ENCODE assay signal across 8 cellular contexts in genomic region chr19:48480476-48481190, GRCh38. TPM values are rescaled to one million over a fixed set of nuclear protein-coding genes. Genes with fewer than 3 reads are reported as not detected.
DNase-seq lines count a peak whose midpoint lies in the region; ATAC-seq, FAIRE-seq and TF ChIP-seq lines count a peak whose summit lies in the region.

No MANE protein-coding gene starts in this region.

- H3K27ac ChIP-seq in endodermal cell (ENCODE audit: low read depth, low read length) (peak overlapping the region; percentile 53), tibial nerve (peak overlapping the region; percentile 80 to 94 (median 87))
- peak overlapping the region; percentile 79 for H3K27ac ChIP-seq in naive thymus-derived CD4-positive, alpha-beta T cell (ENCODE audit: low read depth, low read length)

- H3K9me3 ChIP-seq in endodermal cell (ENCODE audit: control insufficient read depth, low read length), result no peaks in the 10 kb centered on the region
- no peaks in the 10 kb centered on the region for H3K9me3 ChIP-seq in naive thymus-derived CD4-positive, alpha-beta T cell (ENCODE audit: control insufficient read depth in 2 of 3, low read length in 3 of 3)
- H3K9me3 ChIP-seq in tibial nerve, result no peaks in the 10 kb centered on the region

- H3K36me3 Mint-ChIP-seq in endodermal cell (ENCODE audit: low read depth), result peaks cover 50% of the 10 kb centered on the region
- peaks cover 0 to 9% (median 6%) of the 10 kb centered on the region in 5 donors for H3K36me3 Mint-ChIP-seq in naive thymus-derived CD4-positive, alpha-beta T cell

- no peak overlapping the region for H3K4me3 Mint-ChIP-seq in endodermal cell
- H3K4me3 Mint-ChIP-seq in naive thymus-derived CD4-positive, alpha-beta T cell, result peak overlapping the region; percentile 81 to 90 (median 86)

- no peaks in the 10 kb centered on the region for H3K4me1 Mint-ChIP-seq in endodermal cell
- peaks cover 6 to 29% (median 22%) of the 10 kb centered on the region in 7 donors for H3K4me1 Mint-ChIP-seq in naive thymus-derived CD4-positive, alpha-beta T cell

- POLR2A ChIA-PET in naive thymus-derived CD4-positive, alpha-beta T cell (lab: Charles Lee), result interaction anchor here (0.6 to 3.5 kb wide), 11 partner anchors 9 to 735 kb away, joined by 3 to 15 read pairs (median 3); partner anchors contain the start of genes GRWD1, RPL18 and SPHK2

- peak; percentile 82 for ATAC-seq in naive thymus-derived CD4-positive, alpha-beta T cell
- no peak for ATAC-seq in HG03139 (IDR thresholded peaks at IDR 0.05; ENCODE audit: unreplicated experiment)

- H3K27me3 Mint-ChIP-seq in endodermal cell (ENCODE audit: insufficient read depth), result no peaks in the 10 kb centered on the region
- no peaks in the 10 kb centered on the region for H3K27me3 Mint-ChIP-seq in naive thymus-derived CD4-positive, alpha-beta T cell

- 93 to 96% methylated on average over 17 to 48 of the region's 50 CpGs for WGBS in endodermal cell (ENCODE audit: insufficient coverage in 1 of 2, insufficient read length in 1 of 2), 2 experiments
- 2 to 7% methylated on average over 40 to 50 of the region's 50 CpGs for WGBS in tibial nerve, 2 donors

- no peak for TF ChIP-seq EP300 in tibial nerve (IDR thresholded peaks at IDR 0.05)

- TF ChIP-seq CTCF in endodermal cell (conservative IDR thresholded peaks at IDR 0.05) (no peak), tibial nerve (IDR thresholded peaks at IDR 0.05) (no peak)

- DNase-seq in GM12892 (ENCODE audit: insufficient read length) (no peak), endodermal cell (no peak), tibial nerve (ENCODE audit: low spot score in 2 of 2) (peak in 1 of 2 donors; percentile 48), NCI-H82 (lab: John Stamatoyannopoulos, UW) (no peak), NCI-H524 treated with DMSO at 0.1 percent for 48 hours (lab: John Stamatoyannopoulos, UW) (no peak)
- DNase-seq in activated CD8-positive, alpha-beta memory T cell treated with anti-CD3 and anti-CD28 coated beads for 48 hours (ENCODE audit: low read depth in 2 of 3, low spot score in 2 of 3), result peak in 2 of 3 experiments; percentile 27 to 34
- peak; percentile 50 to 69 (median 58) for DNase-seq in naive thymus-derived CD4-positive, alpha-beta T cell

- FAIRE-seq in GM12892 (lab: Jason Lieb, UNC), result peak; percentile 84

- H3K4me3 ChIP-seq in endodermal cell (ENCODE audit: low read length), result no peak overlapping the region
- peak overlapping the region; percentile 68 for H3K4me3 ChIP-seq in naive thymus-derived CD4-positive, alpha-beta T cell (ENCODE audit: low read length)
- H3K4me3 ChIP-seq in tibial nerve, result peak overlapping the region; percentile 51 to 65 (median 58)

- CTCF ChIA-PET in naive thymus-derived CD4-positive, alpha-beta T cell (lab: Charles Lee), result interaction anchor here (1.7 to 1.9 kb wide), 2 partner anchors 9 kb away, joined by 8 to 9 read pairs; no protein-coding TSS in a partner anchor

- H3K9ac ChIP-seq in endodermal cell (ENCODE audit: extremely low read depth, low read length, poor library complexity, severe bottlenecking), result no peak overlapping the region

- TF ChIP-seq POLR2A in GM12892 (IDR thresholded peaks at IDR 0.05; ENCODE audit: low read depth, low read length), result no peak
- no peak for TF ChIP-seq POLR2A in tibial nerve (IDR thresholded peaks at IDR 0.05)

- H3K36me3 ChIP-seq in endodermal cell (ENCODE audit: control insufficient read depth, insufficient read depth, low read length) (peaks cover 47% of the 10 kb centered on the region), tibial nerve (peaks cover 0 to 38% (median 2%) of the 10 kb centered on the region in 3 donors)
- peaks cover 0 to 37% (median 0%) of the 10 kb centered on the region in 3 experiments for H3K36me3 ChIP-seq in naive thymus-derived CD4-positive, alpha-beta T cell (ENCODE audit: control insufficient read depth in 2 of 3, insufficient read depth in 3 of 3, low read length in 3 of 3)

- no peak overlapping the region for H3K27ac Mint-ChIP-seq in endodermal cell
- peak overlapping the region in 8 of 9 donors; percentile 79 to 93 (median 88) for H3K27ac Mint-ChIP-seq in naive thymus-derived CD4-positive, alpha-beta T cell

- H3K9me3 Mint-ChIP-seq in endodermal cell, result no peaks in the 10 kb centered on the region
- no peaks in the 10 kb centered on the region for H3K9me3 Mint-ChIP-seq in naive thymus-derived CD4-positive, alpha-beta T cell

- no peaks in the 10 kb centered on the region for H3K27me3 ChIP-seq in endodermal cell (ENCODE audit: control insufficient read depth, insufficient read depth, low read length, poor library complexity, severe bottlenecking)
- H3K27me3 ChIP-seq in naive thymus-derived CD4-positive, alpha-beta T cell (ENCODE audit: control insufficient read depth in 2 of 2, insufficient read depth in 2 of 2, low read length in 2 of 2), result no peaks in the 10 kb centered on the region
- no peaks in the 10 kb centered on the region for H3K27me3 ChIP-seq in tibial nerve

- intact Hi-C loops in naive thymus-derived CD4-positive, alpha-beta T cell (cut with micrococcal nuclease), result loop anchor here in 1 of 2 donors (1.0 to 5.0 kb wide), 3 partner anchors 9 to 33 kb away; partner anchors contain the start of genes CYTH2 and GRWD1

- H3K4me1 ChIP-seq in endodermal cell (ENCODE audit: control insufficient read depth, insufficient read depth, low read length) (no peaks in the 10 kb centered on the region), tibial nerve (peaks cover 0 to 23% (median 4%) of the 10 kb centered on the region in 4 donors)
- peaks cover 3 to 9% of the 10 kb centered on the region in 2 donors for H3K4me1 ChIP-seq in naive thymus-derived CD4-positive, alpha-beta T cell (ENCODE audit: control insufficient read depth in 2 of 2, insufficient read depth in 2 of 2, low read length in 2 of 2)

RNA-seq across cellular contexts. Expression of gene CYTH2, which starts 11.5 kb away (rescaled TPM):
- 15.6 TPM for polyA plus RNA-seq in GM12892 (2012; ENCODE audit: missing spikeins)
- 100 to 1,000 TPM; 106 to 133 TPM for total RNA-seq in endodermal cell
- polyA plus RNA-seq in endodermal cell (2013, experiment 1 of 2), result 133 TPM
- polyA plus RNA-seq in endodermal cell (2013, experiment 2 of 2), result 112 TPM
- 10 to 100 TPM; 41.0 to 82.1 (median 54.9) TPM for total RNA-seq in naive thymus-derived CD4-positive, alpha-beta T cell
- 10 to 100 TPM; 23.6 to 37.3 TPM for polyA plus RNA-seq in naive thymus-derived CD4-positive, alpha-beta T cell
- 100 to 1,000 TPM in 1 of 4 donors, 10 to 100 TPM in 3; 56.7 to 114 (median 65.1) TPM for total RNA-seq in tibial nerve

RNA-seq across cellular contexts. Expression of gene KCNJ14, which starts 25.3 kb away (rescaled TPM):
- polyA plus RNA-seq in GM12892 (2012; ENCODE audit: missing spikeins), result 0.45 TPM
- 1 to 10 TPM in 1 of 2 donors, under 1 TPM in 1; 0.73 to 1.1 TPM for total RNA-seq in endodermal cell
- polyA plus RNA-seq in endodermal cell (2013, experiment 1 of 2), result 0.43 TPM
- polyA plus RNA-seq in endodermal cell (2013, experiment 2 of 2), result 0.62 TPM
- 1 to 10 TPM; 1.5 to 3.9 (median 2.4) TPM for total RNA-seq in naive thymus-derived CD4-positive, alpha-beta T cell
- polyA plus RNA-seq in naive thymus-derived CD4-positive, alpha-beta T cell, result under 1 TPM; 0.05 to 0.21 TPM
- 1 to 10 TPM in 2 of 4 donors, under 1 TPM in 2; 0.44 to 4.1 (median 1.5) TPM for total RNA-seq in tibial nerve

RNA-seq across cellular contexts. Expression of gene LMTK3, which starts 31.0 kb away (rescaled TPM):
- polyA plus RNA-seq in GM12892 (2012; ENCODE audit: missing spikeins), result not detected
- total RNA-seq in endodermal cell (10 to 100 TPM; 11.1 to 14.5 TPM), tibial nerve (1 to 10 TPM in 1 of 4 donors, under 1 TPM in 2, not detected in 1; under 0.01 to 1.8 (median 0.59) TPM)
- polyA plus RNA-seq in endodermal cell (2013, experiment 1 of 2), result 9.3 TPM
- 7.6 TPM for polyA plus RNA-seq in endodermal cell (2013, experiment 2 of 2)
- 10 to 100 TPM in 4 of 5 experiments, 1 to 10 TPM in 1; 5.3 to 21.4 (median 19.2) TPM for total RNA-seq in naive thymus-derived CD4-positive, alpha-beta T cell
- polyA plus RNA-seq in naive thymus-derived CD4-positive, alpha-beta T cell, result under 1 TPM in 1 of 2 donors, not detected in 1; 0.03 TPM

RNA-seq across cellular contexts. Expression of gene GRWD1, which starts 34.9 kb away (rescaled TPM):
- 11.2 TPM for polyA plus RNA-seq in GM12892 (2012; ENCODE audit: missing spikeins)
- total RNA-seq in endodermal cell (10 to 100 TPM; 36.6 to 39.2 TPM), tibial nerve (10 to 100 TPM; 15.1 to 33.1 (median 29.7) TPM)
- polyA plus RNA-seq in endodermal cell (2013, experiment 1 of 2), result 15.0 TPM
- polyA plus RNA-seq in endodermal cell (2013, experiment 2 of 2), result 15.6 TPM
- 10 to 100 TPM; 26.1 to 45.8 (median 36.3) TPM for total RNA-seq in naive thymus-derived CD4-positive, alpha-beta T cell
- polyA plus RNA-seq in naive thymus-derived CD4-positive, alpha-beta T cell, result 10 to 100 TPM; 42.8 to 51.6 TPM

Comparison
In these comparisons a context has a peak if more than half of its experiments do, and no peak if none do; other contexts are left out.
1. DNase-seq: peak in activated CD8-positive, alpha-beta memory T cell treated with anti-CD3 and anti-CD28 coated beads for 48 hours (2 of 3) and naive thymus-derived CD4-positive, alpha-beta T cell (9 of 9); none in GM12892 (single experiment), endodermal cell (single experiment), NCI-H82 (single experiment) and NCI-H524 treated with DMSO at 0.1 percent for 48 hours (single experiment).
2. Peak in every context shown above with its lines, with median percentiles within 50 percentile points of each other: H3K27ac ChIP-seq.